Comparison of ENCODE assay signal across 8 cellular contexts in the genomic region with DNA sequence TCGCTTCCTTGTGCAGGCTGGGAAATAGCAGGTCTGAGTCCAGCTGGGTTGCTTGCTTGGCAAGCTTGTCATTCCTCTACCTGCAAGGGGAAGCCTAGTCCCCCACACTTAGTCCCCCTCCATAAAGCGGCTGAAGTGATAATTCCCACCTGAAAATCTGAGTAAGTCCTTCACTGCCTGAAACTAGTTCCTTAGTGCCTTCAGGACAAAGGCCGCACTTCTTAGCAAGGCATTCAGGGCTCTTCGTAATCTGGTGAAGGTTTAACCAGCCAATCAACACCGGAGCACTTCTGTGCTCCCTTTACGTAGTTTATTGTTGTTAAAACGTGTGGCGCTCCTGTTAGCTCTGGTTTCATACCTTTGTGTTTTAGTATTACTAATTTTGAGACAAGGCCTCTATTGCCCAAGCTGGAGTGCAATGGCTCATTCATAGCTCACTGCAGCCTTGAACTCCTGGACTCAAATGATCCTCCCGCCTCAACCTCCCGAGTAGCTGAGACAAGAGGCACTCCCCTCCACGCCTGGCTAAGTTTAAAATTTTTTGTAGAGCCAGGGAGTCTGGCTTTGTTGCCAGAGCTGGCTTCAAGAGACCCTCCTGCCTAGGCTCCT. TPM values are rescaled to one million over a fixed set of nuclear protein-coding genes. Genes with fewer than 3 reads are reported as not detected.
DNase-seq lines count a peak whose midpoint lies in the region; ATAC-seq lines count a peak whose summit lies in the region.

No MANE protein-coding gene starts in this region.

- H3K4me1 Mint-ChIP-seq in CD4-positive, CD25-positive, alpha-beta regulatory T cell: peaks cover 14 to 55% (median 32%) of the 10 kb centered on the region in 4 donors
- H3K4me1 Mint-ChIP-seq in naive thymus-derived CD8-positive, alpha-beta T cell: peaks cover 15 to 54% (median 41%) of the 10 kb centered on the region in 4 donors

- H3K27me3 ChIP-seq in CD4-positive, CD25-positive, alpha-beta regulatory T cell (ENCODE audit: control insufficient read depth, insufficient read depth, low read length): no peaks in the 10 kb centered on the region
- no peaks in the 10 kb centered on the region for H3K27me3 ChIP-seq in HUES64 (ENCODE audit: insufficient read depth, low read length)

- H3K27ac ChIP-seq in CD4-positive, CD25-positive, alpha-beta regulatory T cell (ENCODE audit: insufficient read depth, low read length, poor library complexity, severe bottlenecking): peak overlapping the region; percentile 86
- H3K27ac ChIP-seq in HUES64 (ENCODE audit: low read depth, low read length): peak overlapping the region; percentile 90
- peak overlapping the region; percentile 85 for H3K27ac ChIP-seq in cingulate gyrus (ENCODE audit: low read depth, low read length)

- peak overlapping the region; percentile 99 for H3K9ac ChIP-seq in HUES64 (ENCODE audit: low read depth, low read length)

- peak overlapping the region; percentile 80 to 97 (median 97) for H3K27ac Mint-ChIP-seq in CD4-positive, CD25-positive, alpha-beta regulatory T cell
- peak overlapping the region; percentile 73 to 99 (median 97) for H3K27ac Mint-ChIP-seq in naive thymus-derived CD8-positive, alpha-beta T cell

- ATAC-seq in CD4-positive, CD25-positive, alpha-beta regulatory T cell (ENCODE audit: low read depth in 2 of 2): no peak
- peak in 1 of 2 donors; percentile 5 for ATAC-seq in naive thymus-derived CD8-positive, alpha-beta T cell
- ATAC-seq in HG03565 (IDR thresholded peaks at IDR 0.05; ENCODE audit: unreplicated experiment): no peak

- no peaks in the 10 kb centered on the region for H3K27me3 Mint-ChIP-seq in CD4-positive, CD25-positive, alpha-beta regulatory T cell
- no peaks in the 10 kb centered on the region for H3K27me3 Mint-ChIP-seq in naive thymus-derived CD8-positive, alpha-beta T cell

- H3K4me1 ChIP-seq in CD4-positive, CD25-positive, alpha-beta regulatory T cell (ENCODE audit: control insufficient read depth, insufficient read depth, low read length, poor library complexity, severe bottlenecking): peaks cover 18% of the 10 kb centered on the region
- H3K4me1 ChIP-seq in HUES64 (ENCODE audit: insufficient read depth, low read length): peaks cover 12% of the 10 kb centered on the region; the same call in 1 of the 2 replicates

- POLR2A ChIA-PET in naive thymus-derived CD8-positive, alpha-beta T cell (lab: Charles Lee): interaction anchor here (0.6 to 3.2 kb wide), 5 partner anchors 10 to 51 kb away, joined by 3 to 15 read pairs (median 7); a partner anchor contains a TSS

- H3K9me3 ChIP-seq in CD4-positive, CD25-positive, alpha-beta regulatory T cell (ENCODE audit: control insufficient read depth in 2 of 2, low read length in 2 of 2): no peaks in the 10 kb centered on the region
- no peaks in the 10 kb centered on the region for H3K9me3 ChIP-seq in HUES64 (ENCODE audit: insufficient read depth, low read depth, low read length)

- peak overlapping the region; percentile 87 for H3K4me3 ChIP-seq in CD4-positive, CD25-positive, alpha-beta regulatory T cell (ENCODE audit: low read depth, low read length)
- H3K4me3 ChIP-seq in HUES64 (ENCODE audit: low read length): peak overlapping the region; percentile 100

- H3K9me3 Mint-ChIP-seq in CD4-positive, CD25-positive, alpha-beta regulatory T cell: no peaks in the 10 kb centered on the region
- H3K9me3 Mint-ChIP-seq in naive thymus-derived CD8-positive, alpha-beta T cell: no peaks in the 10 kb centered on the region

- peak in 1 of 3 donors; percentile 45 for DNase-seq in CD4-positive, CD25-positive, alpha-beta regulatory T cell
- DNase-seq in naive thymus-derived CD8-positive, alpha-beta T cell: no peak
- no peak for DNase-seq in HPDE6-E6E7 (ENCODE audit: extremely low spot score)
- DNase-seq in stimulated activated CD4-positive, alpha-beta T cell treated with anti-CD3 and anti-CD28 coated beads, Interleukin-15, amount 100 ng/mL, for 24 hours: no peak
- DNase-seq in stimulated activated CD4-positive, alpha-beta T cell treated with anti-CD3 and anti-CD28 coated beads, Interleukin-1b, Interleukin-23, amount 100 ng/mL, for 48 hours: no peak

- 51% methylated on average over 11 of the region's 11 CpGs for WGBS in HUES64

- H3K4me3 Mint-ChIP-seq in CD4-positive, CD25-positive, alpha-beta regulatory T cell: peak overlapping the region; percentile 95 to 99 (median 98)
- H3K4me3 Mint-ChIP-seq in naive thymus-derived CD8-positive, alpha-beta T cell: peak overlapping the region; percentile 89 to 99 (median 94)

- no peaks in the 10 kb centered on the region for H3K36me3 ChIP-seq in CD4-positive, CD25-positive, alpha-beta regulatory T cell (ENCODE audit: control insufficient read depth, insufficient read depth, low read length)
- H3K36me3 ChIP-seq in HUES64 (ENCODE audit: insufficient read depth, low read length): no peaks in the 10 kb centered on the region

- H3K36me3 Mint-ChIP-seq in CD4-positive, CD25-positive, alpha-beta regulatory T cell: no peaks in the 10 kb centered on the region
- peaks cover 0 to 3% (median 0%) of the 10 kb centered on the region in 3 donors for H3K36me3 Mint-ChIP-seq in naive thymus-derived CD8-positive, alpha-beta T cell

RNA-seq across cellular contexts. Expression of a gene that starts 0.8 kb away (rescaled TPM):
- 14.3 TPM for total RNA-seq in CD4-positive, CD25-positive, alpha-beta regulatory T cell
- polyA plus RNA-seq in CD4-positive, CD25-positive, alpha-beta regulatory T cell: 10 to 100 TPM; 16.1 to 25.3 (median 23.3) TPM
- 23.1 TPM for polyA plus RNA-seq in HUES64 (2013, experiment 1 of 2)
- 32.0 TPM for polyA plus RNA-seq in HUES64 (2013, experiment 2 of 2)
- 10 to 100 TPM; 26.6 to 28.6 TPM for total RNA-seq in naive thymus-derived CD8-positive, alpha-beta T cell
- 10 to 100 TPM; 20.8 to 34.5 (median 22.2) TPM for polyA plus RNA-seq in naive thymus-derived CD8-positive, alpha-beta T cell

RNA-seq across cellular contexts. Expression of a gene that starts 9.2 kb away (rescaled TPM):
- total RNA-seq in CD4-positive, CD25-positive, alpha-beta regulatory T cell: 2.7 TPM
- polyA plus RNA-seq in CD4-positive, CD25-positive, alpha-beta regulatory T cell: under 1 TPM in 2 of 4 donors, not detected in 2; 0.37 to 0.65 TPM
- polyA plus RNA-seq in HUES64 (2013, experiment 1 of 2): 3.2 TPM
- polyA plus RNA-seq in HUES64 (2013, experiment 2 of 2): 4.1 TPM
- 1 to 10 TPM; 2.6 to 5.3 TPM for total RNA-seq in naive thymus-derived CD8-positive, alpha-beta T cell
- not detected for polyA plus RNA-seq in naive thymus-derived CD8-positive, alpha-beta T cell

RNA-seq across cellular contexts. Expression of a gene that starts 21.0 kb away (rescaled TPM):
- total RNA-seq in CD4-positive, CD25-positive, alpha-beta regulatory T cell: 103 TPM
- 10 to 100 TPM; 24.7 to 42.3 (median 33.8) TPM for polyA plus RNA-seq in CD4-positive, CD25-positive, alpha-beta regulatory T cell
- polyA plus RNA-seq in HUES64 (2013, experiment 1 of 2): 55.6 TPM
- 50.1 TPM for polyA plus RNA-seq in HUES64 (2013, experiment 2 of 2)
- 100 to 1,000 TPM; 123 to 136 TPM for total RNA-seq in naive thymus-derived CD8-positive, alpha-beta T cell
- 10 to 100 TPM; 22.7 to 44.0 (median 40.8) TPM for polyA plus RNA-seq in naive thymus-derived CD8-positive, alpha-beta T cell

RNA-seq across cellular contexts. Expression of a gene that starts 37.8 kb away (rescaled TPM):
- total RNA-seq in CD4-positive, CD25-positive, alpha-beta regulatory T cell: 8.0 TPM
- 1 to 10 TPM in 2 of 4 donors, under 1 TPM in 2; 0.21 to 2.9 (median 1.1) TPM for polyA plus RNA-seq in CD4-positive, CD25-positive, alpha-beta regulatory T cell
- 1.6 TPM for polyA plus RNA-seq in HUES64 (2013, experiment 1 of 2)
- polyA plus RNA-seq in HUES64 (2013, experiment 2 of 2): 0.89 TPM
- total RNA-seq in naive thymus-derived CD8-positive, alpha-beta T cell: 10 to 100 TPM; 10.5 to 12.6 TPM
- 1 to 10 TPM; 2.2 to 2.8 (median 2.8) TPM for polyA plus RNA-seq in naive thymus-derived CD8-positive, alpha-beta T cell

RNA-seq across cellular contexts. Expression of a gene that starts 42.8 kb away (rescaled TPM):
- total RNA-seq in CD4-positive, CD25-positive, alpha-beta regulatory T cell: 136 TPM
- 100 to 1,000 TPM; 478 to 673 (median 596) TPM for polyA plus RNA-seq in CD4-positive, CD25-positive, alpha-beta regulatory T cell
- 25.6 TPM for polyA plus RNA-seq in HUES64 (2013, experiment 1 of 2)
- 21.9 TPM for polyA plus RNA-seq in HUES64 (2013, experiment 2 of 2)
- 100 to 1,000 TPM; 127 to 138 TPM for total RNA-seq in naive thymus-derived CD8-positive, alpha-beta T cell
- 100 to 1,000 TPM; 450 to 514 (median 493) TPM for polyA plus RNA-seq in naive thymus-derived CD8-positive, alpha-beta T cell
